1 cellular context compared by ENCODE assay signal in the genomic region with DNA sequence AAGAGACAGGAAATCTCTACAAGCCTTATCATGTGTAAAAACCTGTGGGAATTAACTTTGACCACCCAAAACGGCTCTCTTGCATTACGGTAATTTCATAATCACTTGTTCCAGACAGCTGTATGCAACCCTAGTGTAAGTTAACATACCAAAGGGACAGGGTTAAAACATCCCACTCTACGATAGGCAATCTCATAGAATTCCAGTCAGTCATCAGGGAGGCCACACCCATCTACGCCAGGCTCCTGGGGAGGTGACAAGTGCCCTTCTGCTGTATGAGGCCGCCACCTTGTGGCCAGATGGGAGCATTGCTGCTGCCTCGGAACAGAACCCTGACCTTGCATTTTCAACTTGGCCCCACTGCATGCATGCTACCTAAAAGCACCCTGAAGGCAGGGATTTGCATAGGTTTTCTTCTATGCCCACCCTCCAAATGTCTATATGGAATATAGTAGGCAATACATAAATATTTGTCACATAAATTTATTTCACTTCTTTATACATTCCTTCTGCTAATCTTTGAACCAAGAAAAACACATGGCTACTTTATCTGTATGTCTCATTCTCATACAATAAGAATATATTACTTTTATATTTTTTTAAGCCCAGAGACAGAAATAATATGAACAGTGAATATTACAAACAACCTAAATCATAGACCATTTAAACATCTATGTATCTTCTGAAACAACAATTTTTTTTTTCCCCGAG.
TF ChIP-seq lines count a peak whose summit lies in the region.

No MANE protein-coding gene starts in this region.

TF ChIP-seq in K562, 482 proteins besides CTCF, POLR2A, EP300 and RAD21 (continued from another document and continues in another):
- TF ChIP-seq HDAC1 (IDR thresholded peaks at IDR 0.05) (peak in 1 of 2 experiments; percentile 21; a peak in 1 of 4 replicates), GATAD2B (IDR thresholded peaks at IDR 0.05; ENCODE audit: borderline replicate concordance) (peak; percentile 43; the same call in 1 of the 2 replicates), RHOXF2B (CRISPR knock-in tag; conservative IDR thresholded peaks at IDR 0.05) (no peak), KLF6 (CRISPR knock-in tag; IDR thresholded peaks at IDR 0.05; ENCODE audit: borderline replicate concordance) (no peak), NFIC (IDR thresholded peaks at IDR 0.05) (0 out of 2 replicates have a peak, but pooled peaks have one; percentile 14), SETDB1 (IDR thresholded peaks at IDR 0.05; ENCODE audit: low read length) (peak; percentile 48), FOXP1 (CRISPR knock-in tag; IDR thresholded peaks at IDR 0.05) (0 out of 2 replicates have a peak, but pooled peaks have one; percentile 41), ZFP36 (IDR thresholded peaks at IDR 0.05; ENCODE audit: low read depth, low read length, partially characterized antibody) (peak; percentile 42), SOX6 (IDR thresholded peaks at IDR 0.05) (peak; percentile 39; the same call in 1 of the 2 replicates), KLF16 (IDR thresholded peaks at IDR 0.05) (peak; percentile 73), MEIS2 (IDR thresholded peaks at IDR 0.05; ENCODE audit: partially characterized antibody) (peak; percentile 85), HDAC2 (IDR thresholded peaks at IDR 0.05) (peak; percentile 53; the same call in 1 of the 2 replicates), ZNF316 (IDR thresholded peaks at IDR 0.05) (peak; percentile 98), NFE2 (IDR thresholded peaks at IDR 0.05; ENCODE audit: low read depth) (peak; percentile 71), MTA3 (IDR thresholded peaks at IDR 0.05; ENCODE audit: borderline replicate concordance) (peak; percentile 39; the same call in 1 of the 2 replicates), NUFIP1 (IDR thresholded peaks at IDR 0.05; ENCODE audit: partially characterized antibody) (no peak), TRIM24 (IDR thresholded peaks at IDR 0.05) (0 out of 4 replicates have a peak, but pooled peaks of 1 of the 2 experiments have one; percentile 38), BHLHE40 (IDR thresholded peaks at IDR 0.05; ENCODE audit: low read length) (0 out of 2 replicates have a peak, but pooled peaks have one; percentile 45), HDGF (IDR thresholded peaks at IDR 0.05) (peak; percentile 55; the same call in 1 of the 2 replicates), ELF2 (CRISPR knock-in tag; IDR thresholded peaks at IDR 0.05) (no peak), SP1 (CRISPR knock-in tag; IDR thresholded peaks at IDR 0.05) (peak; percentile 81), ESRRA (IDR thresholded peaks at IDR 0.05; ENCODE audit: borderline replicate concordance, low read depth) (peak; percentile 90), CEBPG (CRISPR knock-in tag; IDR thresholded peaks at IDR 0.05) (no peak), CEBPG (tag; conservative IDR thresholded peaks at IDR 0.05 in 1 of 2, IDR thresholded peaks at IDR 0.05 in 1 of 2) (peak; percentile 46 to 68; a peak in 2 of 4 replicates), JUN (IDR thresholded peaks at IDR 0.05; ENCODE audit: borderline replicate concordance, low read depth, low read length) (peak; percentile 56; the same call in 1 of the 2 replicates), JUN (CRISPR knock-in tag; IDR thresholded peaks at IDR 0.05; ENCODE audit: borderline replicate concordance) (no peak), WHSC1 (IDR thresholded peaks at IDR 0.05; ENCODE audit: low read length) (no peak), CEBPB (tag; IDR thresholded peaks at IDR 0.05) (peak; percentile 46), EP400 (IDR thresholded peaks at IDR 0.05) (0 out of 2 replicates have a peak, but pooled peaks have one; percentile 17), ZNF263 (CRISPR knock-in tag; IDR thresholded peaks at IDR 0.05; ENCODE audit: borderline replicate concordance) (peak; percentile 27; the same call in 1 of the 2 replicates)
- TF ChIP-seq, protein P1, sequence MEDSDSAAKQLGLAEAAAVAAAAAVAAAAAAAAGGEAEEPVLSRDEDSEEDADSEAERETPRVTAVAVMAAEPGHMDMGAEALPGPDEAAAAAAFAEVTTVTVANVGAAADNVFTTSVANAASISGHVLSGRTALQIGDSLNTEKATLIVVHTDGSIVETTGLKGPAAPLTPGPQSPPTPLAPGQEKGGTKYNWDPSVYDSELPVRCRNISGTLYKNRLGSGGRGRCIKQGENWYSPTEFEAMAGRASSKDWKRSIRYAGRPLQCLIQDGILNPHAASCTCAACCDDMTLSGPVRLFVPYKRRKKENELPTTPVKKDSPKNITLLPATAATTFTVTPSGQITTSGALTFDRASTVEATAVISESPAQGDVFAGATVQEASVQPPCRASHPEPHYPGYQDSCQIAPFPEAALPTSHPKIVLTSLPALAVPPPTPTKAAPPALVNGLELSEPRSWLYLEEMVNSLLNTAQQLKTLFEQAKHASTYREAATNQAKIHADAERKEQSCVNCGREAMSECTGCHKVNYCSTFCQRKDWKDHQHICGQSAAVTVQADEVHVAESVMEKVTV (CRISPR knock-in tag; IDR thresholded peaks at IDR 0.05), result peak; percentile 97
- TF ChIP-seq, protein P2, sequence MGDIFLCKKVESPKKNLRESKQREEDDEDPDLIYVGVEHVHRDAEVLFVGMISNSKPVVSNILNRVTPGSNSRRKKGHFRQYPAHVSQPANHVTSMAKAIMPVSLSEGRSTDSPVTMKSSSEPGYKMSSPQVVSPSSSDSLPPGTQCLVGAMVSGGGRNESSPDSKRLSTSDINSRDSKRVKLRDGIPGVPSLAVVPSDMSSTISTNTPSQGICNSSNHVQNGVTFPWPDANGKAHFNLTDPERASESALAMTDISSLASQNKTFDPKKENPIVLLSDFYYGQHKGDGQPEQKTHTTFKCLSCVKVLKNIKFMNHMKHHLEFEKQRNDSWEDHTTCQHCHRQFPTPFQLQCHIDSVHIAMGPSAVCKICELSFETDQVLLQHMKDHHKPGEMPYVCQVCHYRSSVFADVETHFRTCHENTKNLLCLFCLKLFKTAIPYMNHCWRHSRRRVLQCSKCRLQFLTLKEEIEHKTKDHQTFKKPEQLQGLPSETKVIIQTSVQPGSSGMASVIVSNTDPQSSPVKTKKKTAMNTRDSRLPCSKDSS (IDR thresholded peaks at IDR 0.05; ENCODE audit: low read depth, partially characterized antibody), result no peak
- TF ChIP-seq, protein P3, sequence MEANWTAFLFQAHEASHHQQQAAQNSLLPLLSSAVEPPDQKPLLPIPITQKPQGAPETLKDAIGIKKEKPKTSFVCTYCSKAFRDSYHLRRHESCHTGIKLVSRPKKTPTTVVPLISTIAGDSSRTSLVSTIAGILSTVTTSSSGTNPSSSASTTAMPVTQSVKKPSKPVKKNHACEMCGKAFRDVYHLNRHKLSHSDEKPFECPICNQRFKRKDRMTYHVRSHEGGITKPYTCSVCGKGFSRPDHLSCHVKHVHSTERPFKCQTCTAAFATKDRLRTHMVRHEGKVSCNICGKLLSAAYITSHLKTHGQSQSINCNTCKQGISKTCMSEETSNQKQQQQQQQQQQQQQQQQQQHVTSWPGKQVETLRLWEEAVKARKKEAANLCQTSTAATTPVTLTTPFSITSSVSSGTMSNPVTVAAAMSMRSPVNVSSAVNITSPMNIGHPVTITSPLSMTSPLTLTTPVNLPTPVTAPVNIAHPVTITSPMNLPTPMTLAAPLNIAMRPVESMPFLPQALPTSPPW (CRISPR knock-in tag; IDR thresholded peaks at IDR 0.05), result peak; percentile 34
- TF ChIP-seq, protein P4, sequence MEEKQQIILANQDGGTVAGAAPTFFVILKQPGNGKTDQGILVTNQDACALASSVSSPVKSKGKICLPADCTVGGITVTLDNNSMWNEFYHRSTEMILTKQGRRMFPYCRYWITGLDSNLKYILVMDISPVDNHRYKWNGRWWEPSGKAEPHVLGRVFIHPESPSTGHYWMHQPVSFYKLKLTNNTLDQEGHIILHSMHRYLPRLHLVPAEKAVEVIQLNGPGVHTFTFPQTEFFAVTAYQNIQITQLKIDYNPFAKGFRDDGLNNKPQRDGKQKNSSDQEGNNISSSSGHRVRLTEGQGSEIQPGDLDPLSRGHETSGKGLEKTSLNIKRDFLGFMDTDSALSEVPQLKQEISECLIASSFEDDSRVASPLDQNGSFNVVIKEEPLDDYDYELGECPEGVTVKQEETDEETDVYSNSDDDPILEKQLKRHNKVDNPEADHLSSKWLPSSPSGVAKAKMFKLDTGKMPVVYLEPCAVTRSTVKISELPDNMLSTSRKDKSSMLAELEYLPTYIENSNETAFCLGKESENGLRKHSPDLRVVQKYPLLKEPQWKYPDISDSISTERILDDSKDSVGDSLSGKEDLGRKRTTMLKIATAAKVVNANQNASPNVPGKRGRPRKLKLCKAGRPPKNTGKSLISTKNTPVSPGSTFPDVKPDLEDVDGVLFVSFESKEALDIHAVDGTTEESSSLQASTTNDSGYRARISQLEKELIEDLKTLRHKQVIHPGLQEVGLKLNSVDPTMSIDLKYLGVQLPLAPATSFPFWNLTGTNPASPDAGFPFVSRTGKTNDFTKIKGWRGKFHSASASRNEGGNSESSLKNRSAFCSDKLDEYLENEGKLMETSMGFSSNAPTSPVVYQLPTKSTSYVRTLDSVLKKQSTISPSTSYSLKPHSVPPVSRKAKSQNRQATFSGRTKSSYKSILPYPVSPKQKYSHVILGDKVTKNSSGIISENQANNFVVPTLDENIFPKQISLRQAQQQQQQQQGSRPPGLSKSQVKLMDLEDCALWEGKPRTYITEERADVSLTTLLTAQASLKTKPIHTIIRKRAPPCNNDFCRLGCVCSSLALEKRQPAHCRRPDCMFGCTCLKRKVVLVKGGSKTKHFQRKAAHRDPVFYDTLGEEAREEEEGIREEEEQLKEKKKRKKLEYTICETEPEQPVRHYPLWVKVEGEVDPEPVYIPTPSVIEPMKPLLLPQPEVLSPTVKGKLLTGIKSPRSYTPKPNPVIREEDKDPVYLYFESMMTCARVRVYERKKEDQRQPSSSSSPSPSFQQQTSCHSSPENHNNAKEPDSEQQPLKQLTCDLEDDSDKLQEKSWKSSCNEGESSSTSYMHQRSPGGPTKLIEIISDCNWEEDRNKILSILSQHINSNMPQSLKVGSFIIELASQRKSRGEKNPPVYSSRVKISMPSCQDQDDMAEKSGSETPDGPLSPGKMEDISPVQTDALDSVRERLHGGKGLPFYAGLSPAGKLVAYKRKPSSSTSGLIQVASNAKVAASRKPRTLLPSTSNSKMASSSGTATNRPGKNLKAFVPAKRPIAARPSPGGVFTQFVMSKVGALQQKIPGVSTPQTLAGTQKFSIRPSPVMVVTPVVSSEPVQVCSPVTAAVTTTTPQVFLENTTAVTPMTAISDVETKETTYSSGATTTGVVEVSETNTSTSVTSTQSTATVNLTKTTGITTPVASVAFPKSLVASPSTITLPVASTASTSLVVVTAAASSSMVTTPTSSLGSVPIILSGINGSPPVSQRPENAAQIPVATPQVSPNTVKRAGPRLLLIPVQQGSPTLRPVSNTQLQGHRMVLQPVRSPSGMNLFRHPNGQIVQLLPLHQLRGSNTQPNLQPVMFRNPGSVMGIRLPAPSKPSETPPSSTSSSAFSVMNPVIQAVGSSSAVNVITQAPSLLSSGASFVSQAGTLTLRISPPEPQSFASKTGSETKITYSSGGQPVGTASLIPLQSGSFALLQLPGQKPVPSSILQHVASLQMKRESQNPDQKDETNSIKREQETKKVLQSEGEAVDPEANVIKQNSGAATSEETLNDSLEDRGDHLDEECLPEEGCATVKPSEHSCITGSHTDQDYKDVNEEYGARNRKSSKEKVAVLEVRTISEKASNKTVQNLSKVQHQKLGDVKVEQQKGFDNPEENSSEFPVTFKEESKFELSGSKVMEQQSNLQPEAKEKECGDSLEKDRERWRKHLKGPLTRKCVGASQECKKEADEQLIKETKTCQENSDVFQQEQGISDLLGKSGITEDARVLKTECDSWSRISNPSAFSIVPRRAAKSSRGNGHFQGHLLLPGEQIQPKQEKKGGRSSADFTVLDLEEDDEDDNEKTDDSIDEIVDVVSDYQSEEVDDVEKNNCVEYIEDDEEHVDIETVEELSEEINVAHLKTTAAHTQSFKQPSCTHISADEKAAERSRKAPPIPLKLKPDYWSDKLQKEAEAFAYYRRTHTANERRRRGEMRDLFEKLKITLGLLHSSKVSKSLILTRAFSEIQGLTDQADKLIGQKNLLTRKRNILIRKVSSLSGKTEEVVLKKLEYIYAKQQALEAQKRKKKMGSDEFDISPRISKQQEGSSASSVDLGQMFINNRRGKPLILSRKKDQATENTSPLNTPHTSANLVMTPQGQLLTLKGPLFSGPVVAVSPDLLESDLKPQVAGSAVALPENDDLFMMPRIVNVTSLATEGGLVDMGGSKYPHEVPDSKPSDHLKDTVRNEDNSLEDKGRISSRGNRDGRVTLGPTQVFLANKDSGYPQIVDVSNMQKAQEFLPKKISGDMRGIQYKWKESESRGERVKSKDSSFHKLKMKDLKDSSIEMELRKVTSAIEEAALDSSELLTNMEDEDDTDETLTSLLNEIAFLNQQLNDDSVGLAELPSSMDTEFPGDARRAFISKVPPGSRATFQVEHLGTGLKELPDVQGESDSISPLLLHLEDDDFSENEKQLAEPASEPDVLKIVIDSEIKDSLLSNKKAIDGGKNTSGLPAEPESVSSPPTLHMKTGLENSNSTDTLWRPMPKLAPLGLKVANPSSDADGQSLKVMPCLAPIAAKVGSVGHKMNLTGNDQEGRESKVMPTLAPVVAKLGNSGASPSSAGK (IDR thresholded peaks at IDR 0.05), result no peak
- TF ChIP-seq, protein P5, sequence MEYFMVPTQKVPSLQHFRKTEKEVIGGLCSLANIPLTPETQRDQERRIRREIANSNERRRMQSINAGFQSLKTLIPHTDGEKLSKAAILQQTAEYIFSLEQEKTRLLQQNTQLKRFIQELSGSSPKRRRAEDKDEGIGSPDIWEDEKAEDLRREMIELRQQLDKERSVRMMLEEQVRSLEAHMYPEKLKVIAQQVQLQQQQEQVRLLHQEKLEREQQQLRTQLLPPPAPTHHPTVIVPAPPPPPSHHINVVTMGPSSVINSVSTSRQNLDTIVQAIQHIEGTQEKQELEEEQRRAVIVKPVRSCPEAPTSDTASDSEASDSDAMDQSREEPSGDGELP (CRISPR knock-in tag; IDR thresholded peaks at IDR 0.05; ENCODE audit: borderline replicate concordance), result peak; percentile 69; the same call in 1 of the 2 replicates
- TF ChIP-seq, protein P6, sequence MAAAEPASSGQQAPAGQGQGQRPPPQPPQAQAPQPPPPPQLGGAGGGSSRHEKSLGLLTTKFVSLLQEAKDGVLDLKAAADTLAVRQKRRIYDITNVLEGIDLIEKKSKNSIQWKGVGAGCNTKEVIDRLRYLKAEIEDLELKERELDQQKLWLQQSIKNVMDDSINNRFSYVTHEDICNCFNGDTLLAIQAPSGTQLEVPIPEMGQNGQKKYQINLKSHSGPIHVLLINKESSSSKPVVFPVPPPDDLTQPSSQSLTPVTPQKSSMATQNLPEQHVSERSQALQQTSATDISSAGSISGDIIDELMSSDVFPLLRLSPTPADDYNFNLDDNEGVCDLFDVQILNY (CRISPR knock-in tag; IDR thresholded peaks at IDR 0.05), result no peak
